Comparison of ENCODE assay signal across 21 cellular contexts in genomic region chr3:198092276-198092675, GRCh38.
"Had no signal": no experiment of that assay in that cellular context is flagged by ENCODE, and none has a peak within 500 bp of the region (broad histone marks: within the 10 kb centered on the region; RNA-seq: fewer than 3 reads in every experiment).

No MANE protein-coding gene starts in this region.

- FAIRE-seq: urothelium cell line had no signal

- DNase-seq: natural killer cell; occipital lobe; ovary; posterior cingulate gyrus; psoas muscle; right cardiac atrium; right lobe of liver; sigmoid colon; small intestine; stimulated activated CD4-positive, alpha-beta T cell treated with anti-CD3 and anti-CD28 coated beads, Interleukin-15, amount 100 ng/mL, for 24 hours; stimulated activated CD4-positive, alpha-beta T cell treated with anti-CD3 and anti-CD28 coated beads, Interleukin-2, amount 100 ng/mL, for 24 hours; stimulated activated CD4-positive, alpha-beta T cell treated with anti-CD3 and anti-CD28 coated beads, Interleukin-2, amount 100 ng/mL, for 48 hours; stimulated activated CD4-positive, alpha-beta T cell treated with anti-CD3 and anti-CD28 coated beads, Interleukin-4, amount 100 ng/mL, for 24 hours; stimulated activated naive B cell treated with anti-CD40 and anti-IgM and Interleukin-4, amounts not matched to agents 10 μg/mL and 1 μg/mL and 100 μg/mL, for 72 hours; stimulated activated naive CD4-positive, alpha-beta T cell treated with Interleukin-2 at 50 U/mL for 16 hours; stomach; thyroid gland; trophoblast cell; upper lobe of left lung had no signal

- ATAC-seq: natural killer cell; psoas muscle; right cardiac atrium; right lobe of liver; stimulated activated effector memory CD8-positive, alpha-beta T cell treated with anti-CD3 and anti-CD28 coated beads, Interleukin-12 subunit alpha, Interleukin-12 subunit beta, amount 100 ng/mL, for 72 hours had no signal
